Comparison of ENCODE assay signal across 23 cellular contexts in genomic region chr4:47746122-47746521, GRCh38.
"Had no signal": no experiment of that assay in that cellular context is flagged by ENCODE, and none has a peak within 500 bp of the region (broad histone marks: within the 10 kb centered on the region; RNA-seq: fewer than 3 reads in every experiment).

No MANE protein-coding gene starts in this region.

- H3K4me3 ChIP-seq: colonic mucosa, gastrocnemius medialis, lung, smooth muscle cell, uterus had no signal

- H3K36me3 ChIP-seq: colonic mucosa, gastrocnemius medialis, uterus had no signal

- H3K27ac ChIP-seq: colonic mucosa, gastrocnemius medialis, uterus had no signal

- ATAC-seq: gastrocnemius medialis; left lobe of liver; naive thymus-derived CD4-positive, alpha-beta T cell; sciatic nerve; stimulated activated naive B cell treated with anti-CD40 and anti-IgM and Interleukin-4, amounts not matched to agents 10 μg/mL and 1 μg/mL and 100 μg/mL, for 72 hours had no signal

- H3K4me3 Mint-ChIP-seq: activated naive CD4-positive, alpha-beta T cell treated with anti-CD3 and anti-CD28 coated beads, Interleukin-2, amount 50 U/mL, for 24 hours; brain; endodermal cell; naive thymus-derived CD4-positive, alpha-beta T cell; neural crest cell; stimulated activated naive B cell treated with anti-CD40 and anti-IgM and Interleukin-4, amounts not matched to agents 10 μg/mL and 1 μg/mL and 100 μg/mL, for 72 hours had no signal

- H3K4me1 ChIP-seq: colonic mucosa, gastrocnemius medialis, uterus had no signal

- H3K9me3 ChIP-seq: colonic mucosa, gastrocnemius medialis, uterus had no signal

- H3K36me3 Mint-ChIP-seq: activated naive CD4-positive, alpha-beta T cell treated with anti-CD3 and anti-CD28 coated beads, Interleukin-2, amount 50 U/mL, for 24 hours; brain; naive thymus-derived CD4-positive, alpha-beta T cell; stimulated activated naive B cell treated with anti-CD40 and anti-IgM and Interleukin-4, amounts not matched to agents 10 μg/mL and 1 μg/mL and 100 μg/mL, for 72 hours had no signal

- H3K27ac Mint-ChIP-seq: activated naive CD4-positive, alpha-beta T cell treated with anti-CD3 and anti-CD28 coated beads, Interleukin-2, amount 50 U/mL, for 24 hours; brain; endodermal cell; naive thymus-derived CD4-positive, alpha-beta T cell; stimulated activated naive B cell treated with anti-CD40 and anti-IgM and Interleukin-4, amounts not matched to agents 10 μg/mL and 1 μg/mL and 100 μg/mL, for 72 hours had no signal

- H3K27me3 ChIP-seq: colonic mucosa, gastrocnemius medialis, uterus had no signal

- DNase-seq: activated CD4-positive, alpha-beta T cell treated with anti-CD3 and anti-CD28 coated beads for 1 hour; activated CD4-positive, alpha-beta T cell treated with anti-CD3 and anti-CD28 coated beads, Interleukin-2, amount 50 U/mL, for 4 hours; activated gamma-delta T cell treated with Interleukin-2 at 50 U/mL for 16 hours; activated T-cell treated with anti-CD3 and anti-CD28 coated beads for 4 hours; aorta; colonic mucosa; endodermal cell; gastrocnemius medialis; head of caudate nucleus; naive thymus-derived CD4-positive, alpha-beta T cell; occipital lobe; stimulated activated CD4-positive, alpha-beta T cell treated with anti-CD3 and anti-CD28 coated beads, Interleukin-15, amount 100 ng/mL, for 24 hours; stimulated activated naive B cell treated with anti-CD40 and anti-IgM and Interleukin-4, amounts not matched to agents 10 μg/mL and 1 μg/mL and 100 μg/mL, for 72 hours; T-helper 9 cell; trophoblast cell; uterus had no signal

- H3K4me1 Mint-ChIP-seq: brain; naive thymus-derived CD4-positive, alpha-beta T cell; neural crest cell; stimulated activated naive B cell treated with anti-CD40 and anti-IgM and Interleukin-4, amounts not matched to agents 10 μg/mL and 1 μg/mL and 100 μg/mL, for 72 hours had no signal
